In genomic region chr10:103800789-103801540, GRCh38 we compare ENCODE assay signal across 8 cellular contexts. TPM values are rescaled to one million over a fixed set of nuclear protein-coding genes. Genes with fewer than 3 reads are reported as not detected.
DNase-seq lines count a peak whose midpoint lies in the region; ATAC-seq and TF ChIP-seq lines count a peak whose summit lies in the region.

No MANE protein-coding gene starts in this region.

- H3K4me1 ChIP-seq in neuronal stem cell (ENCODE audit: control insufficient read depth in 2 of 2, insufficient read depth in 1 of 2, low read depth in 1 of 2, low read length in 2 of 2) = peaks cover 11 to 27% of the 10 kb centered on the region in 2 donors

- no peaks in the 10 kb centered on the region for H3K9me3 ChIP-seq in CD4-positive, alpha-beta T cell (ENCODE audit: control insufficient read depth, low read length)
- no peaks in the 10 kb centered on the region for H3K9me3 ChIP-seq in KOPT-K1 (ENCODE audit: insufficient read depth, low read length, poor library complexity, severe bottlenecking)
- H3K9me3 ChIP-seq in neuronal stem cell (replicated peaks in 1 of 2; ENCODE audit: control insufficient read depth in 2 of 2, insufficient read depth in 1 of 2, low read depth in 1 of 2, low read length in 2 of 2) = no peaks in the 10 kb centered on the region

- H3K4ac ChIP-seq in neuronal stem cell (ENCODE audit: low read length) = no peak overlapping the region

- H2BK15ac ChIP-seq in neuronal stem cell (ENCODE audit: low read length) = no peak overlapping the region

- peak overlapping the region; percentile 38 for H3K18ac ChIP-seq in neuronal stem cell (ENCODE audit: low read length)

- H3K27me3 ChIP-seq in CD4-positive, alpha-beta T cell (ENCODE audit: control insufficient read depth, insufficient read depth, low read length) = no peaks in the 10 kb centered on the region
- no peaks in the 10 kb centered on the region for H3K27me3 ChIP-seq in neuronal stem cell (ENCODE audit: control insufficient read depth in 3 of 3, insufficient read depth in 3 of 3, low read depth in 1 of 3, low read length in 3 of 3)

- H4K91ac ChIP-seq in neuronal stem cell (ENCODE audit: low read depth, low read length, poor library complexity) = no peak overlapping the region

- CTCF ChIA-PET in CD4-positive, alpha-beta T cell (lab: Charles Lee) = no interaction called here

- H3K4me3 Mint-ChIP-seq in CD4-positive, alpha-beta T cell = no peak overlapping the region

- H2AK5ac ChIP-seq in neuronal stem cell (ENCODE audit: low read depth, low read length) = peak overlapping the region; percentile 10

- peaks cover 32% of the 10 kb centered on the region for H3K4me1 Mint-ChIP-seq in CD4-positive, alpha-beta T cell (ENCODE audit: low read depth)

- peak overlapping the region; percentile 72 for H3K27ac Mint-ChIP-seq in CD4-positive, alpha-beta T cell

- H4K8ac ChIP-seq in neuronal stem cell (ENCODE audit: low read depth, low read length) = no peak overlapping the region

- TF ChIP-seq CTCF in CD4-positive, alpha-beta T cell (IDR thresholded peaks at IDR 0.05) = no peak
- no peak for TF ChIP-seq CTCF in GM20000 (IDR thresholded peaks at IDR 0.05; ENCODE audit: extremely low read depth, missing control alignments)

- H3K23ac ChIP-seq in neuronal stem cell (ENCODE audit: low read depth, low read length, poor library complexity) = no peak overlapping the region

- H3K14ac ChIP-seq in neuronal stem cell (ENCODE audit: low read length) = no peak overlapping the region

- no peak overlapping the region for H3K4me3 ChIP-seq in neuronal stem cell (ENCODE audit: low read length in 2 of 2)

- H3K9ac ChIP-seq in neuronal stem cell (ENCODE audit: low read depth, low read length, poor library complexity) = no peak overlapping the region

- no peaks in the 10 kb centered on the region for H3K36me3 ChIP-seq in KOPT-K1 (ENCODE audit: insufficient read depth, low read length)
- H3K36me3 ChIP-seq in neuronal stem cell (replicated peaks in 1 of 2; ENCODE audit: control insufficient read depth in 2 of 2, insufficient read depth in 2 of 2, low read length in 2 of 2) = peaks cover 0 to 20% of the 10 kb centered on the region in 2 donors

- H2BK120ac ChIP-seq in neuronal stem cell (ENCODE audit: low read depth, low read length) = no peak overlapping the region

- no peaks in the 10 kb centered on the region for H3K27me3 Mint-ChIP-seq in CD4-positive, alpha-beta T cell

- H3K27ac ChIP-seq in CD4-positive, alpha-beta T cell (ENCODE audit: low read depth, low read length) = no peak overlapping the region
- peak overlapping the region; percentile 28 for H3K27ac ChIP-seq in KOPT-K1 (ENCODE audit: low read depth, low read length, poor library complexity, severe bottlenecking)
- H3K27ac ChIP-seq in neuronal stem cell (replicated peaks; ENCODE audit: low read length) = no peak overlapping the region

- H2BK5ac ChIP-seq in neuronal stem cell (ENCODE audit: low read length) = peak overlapping the region; percentile 43

- no peaks in the 10 kb centered on the region for H3K79me1 ChIP-seq in neuronal stem cell (ENCODE audit: low read depth, low read length)

- no peak overlapping the region for H2AFZ ChIP-seq in neuronal stem cell (ENCODE audit: low read length)

- no peak overlapping the region for H3K4me2 ChIP-seq in neuronal stem cell (ENCODE audit: insufficient read depth, low read length, poor library complexity, severe bottlenecking)

- H2BK12ac ChIP-seq in neuronal stem cell (ENCODE audit: low read length) = no peak overlapping the region

- H3K9me3 Mint-ChIP-seq in CD4-positive, alpha-beta T cell = no peaks in the 10 kb centered on the region

- no peaks in the 10 kb centered on the region for H3K36me3 Mint-ChIP-seq in CD4-positive, alpha-beta T cell (ENCODE audit: low read depth)

- intact Hi-C loops in CD4-positive, alpha-beta T cell (cut with DNase I, micrococcal nuclease) = no loop called here

- WGBS in neuronal stem cell (ENCODE audit: extremely low coverage in 2 of 2, insufficient read length in 2 of 2, insufficient replicate concordance in 1 of 2), 2 donors = no CpG with 5 or more reads among the region's 10 CpGs

- POLR2A ChIA-PET in CD4-positive, alpha-beta T cell (lab: Charles Lee) = no interaction called here

- ATAC-seq in CD4-positive, alpha-beta T cell (ENCODE audit: poor library complexity) = peak; percentile 51

- peak in 8 of 10 experiments; percentile 10 to 41 (median 26) for DNase-seq in CD4-positive, alpha-beta T cell
- DNase-seq in GM20000 (ENCODE audit: low spot score) = peak; percentile 49
- peak; percentile 21 for DNase-seq in activated T-cell treated with anti-CD3 and anti-CD28 coated beads for 48 hours (ENCODE audit: low read depth)
- DNase-seq in neuronal stem cell (ENCODE audit: low spot score) = no peak
- no peak for DNase-seq in NOMO-1 (lab: John Stamatoyannopoulos, UW; ENCODE audit: unreplicated experiment in 2 of 2)
- DNase-seq in T-helper 9 cell = no peak
- no peak for DNase-seq in superior temporal gyrus (ENCODE audit: extremely low spot score)

RNA-seq across cellular contexts. Expression of gene SH3PXD2A, which starts 54.4 kb away (rescaled TPM):
- total RNA-seq in CD4-positive, alpha-beta T cell = 1 to 10 TPM; 6.9 to 7.0 TPM
- polyA plus RNA-seq in neuronal stem cell (2013, experiment 1 of 2) = 9.8 TPM
- 9.8 TPM for polyA plus RNA-seq in neuronal stem cell (2013, experiment 2 of 2)

Comparison
In these comparisons a context has a peak if more than half of its experiments do, and no peak if none do; other contexts are left out.
1. DNase-seq: peak in CD4-positive, alpha-beta T cell (8 of 10), GM20000 (single experiment) and activated T-cell treated with anti-CD3 and anti-CD28 coated beads for 48 hours (single experiment); none in neuronal stem cell (single experiment), NOMO-1 (0 of 2), T-helper 9 cell (single experiment) and superior temporal gyrus (single experiment).